ENCODE assay signal across 8 cellular contexts in genomic region chr13:102591988-102592781, GRCh38. TPM values are rescaled to one million over a fixed set of nuclear protein-coding genes. Genes with fewer than 3 reads are reported as not detected.
DNase-seq lines count a peak whose midpoint lies in the region; ATAC-seq and TF ChIP-seq lines count a peak whose summit lies in the region.

No MANE protein-coding gene starts in this region.

- intact Hi-C loops in left cardiac atrium (cut with DNase I) (loop anchor here in 1 of 2 donors (10.0 kb wide), 1 partner anchor 213 kb away; no protein-coding TSS in a partner anchor), posterior vena cava (cut with DNase I) (loop anchor here in 1 of 2 donors (5.0 kb wide), 1 partner anchor 140 kb away; no protein-coding TSS in a partner anchor), upper lobe of right lung (cut with DNase I) (no loop called here)

- H3K4me3 ChIP-seq in H7 (ENCODE audit: insufficient read depth, low read depth, low read length) (peak overlapping the region; percentile 66), MG63 (peak overlapping the region; percentile 55), upper lobe of right lung (peak overlapping the region; percentile 57)

- peak overlapping the region; percentile 98 for H3K27ac Mint-ChIP-seq in activated naive CD8-positive, alpha-beta T cell treated with anti-CD3 and anti-CD28 coated beads, Interleukin-2, amount 50 U/mL, for 24 hours

- DNase-seq in GF-D8 (lab: John Stamatoyannopoulos, UW) (peak; percentile 26), H7 (peak; percentile 69), MG63 (peak; percentile 81), SKM-1 treated with dmso at 0.1 percent for 144 hours (lab: John Stamatoyannopoulos, UW; ENCODE audit: unreplicated experiment) (peak; percentile 55), left cardiac atrium (peak; percentile 84), posterior vena cava (ENCODE audit: low spot score) (peak; percentile 93), upper lobe of right lung (peak; percentile 83)
- peak; percentile 82 for DNase-seq in activated naive CD8-positive, alpha-beta T cell treated with anti-CD3 and anti-CD28 coated beads, Interleukin-2, amount 50 U/mL, for 24 hours

- H3K27ac ChIP-seq in upper lobe of right lung = peak overlapping the region; percentile 69

- TF ChIP-seq CTCF in upper lobe of right lung (IDR thresholded peaks at IDR 0.05) = peak; percentile 61

- H3K9me3 Mint-ChIP-seq in activated naive CD8-positive, alpha-beta T cell treated with anti-CD3 and anti-CD28 coated beads, Interleukin-2, amount 50 U/mL, for 24 hours = no peaks in the 10 kb centered on the region

- peak overlapping the region; percentile 94 for H3K4me3 Mint-ChIP-seq in activated naive CD8-positive, alpha-beta T cell treated with anti-CD3 and anti-CD28 coated beads, Interleukin-2, amount 50 U/mL, for 24 hours

- no peaks in the 10 kb centered on the region for H3K9me3 ChIP-seq in MG63
- H3K9me3 ChIP-seq in upper lobe of right lung = no peaks in the 10 kb centered on the region

- H3K36me3 ChIP-seq in H7 (replicated peaks; ENCODE audit: control insufficient read depth, insufficient read depth, low read length) (no peaks in the 10 kb centered on the region), MG63 (peaks cover 3% of the 10 kb centered on the region; the same call in 1 of the 2 replicates), upper lobe of right lung (no peaks in the 10 kb centered on the region)

- peak; percentile 29 for ATAC-seq in activated naive CD8-positive, alpha-beta T cell treated with anti-CD3 and anti-CD28 coated beads, Interleukin-2, amount 50 U/mL, for 24 hours
- ATAC-seq in left cardiac atrium (peak; percentile 8 to 41), upper lobe of right lung (peak; percentile 36)

- H3K36me3 Mint-ChIP-seq in activated naive CD8-positive, alpha-beta T cell treated with anti-CD3 and anti-CD28 coated beads, Interleukin-2, amount 50 U/mL, for 24 hours (ENCODE audit: low read depth) = no peaks in the 10 kb centered on the region

- H3K27me3 Mint-ChIP-seq in activated naive CD8-positive, alpha-beta T cell treated with anti-CD3 and anti-CD28 coated beads, Interleukin-2, amount 50 U/mL, for 24 hours = no peaks in the 10 kb centered on the region

- H3K4me1 ChIP-seq in upper lobe of right lung = peaks cover 15% of the 10 kb centered on the region

- no peaks in the 10 kb centered on the region for H3K27me3 ChIP-seq in H7 (ENCODE audit: control insufficient read depth, insufficient read depth, low read length)
- no peaks in the 10 kb centered on the region for H3K27me3 ChIP-seq in MG63
- no peaks in the 10 kb centered on the region for H3K27me3 ChIP-seq in upper lobe of right lung

- peaks cover 37% of the 10 kb centered on the region for H3K4me1 Mint-ChIP-seq in activated naive CD8-positive, alpha-beta T cell treated with anti-CD3 and anti-CD28 coated beads, Interleukin-2, amount 50 U/mL, for 24 hours

RNA-seq across cellular contexts. Expression of gene TPP2, which starts 4.6 kb away (rescaled TPM):
- 44.4 and 65.7 TPM in 2 replicates for total RNA-seq in H7 (2014; rRNA removed; shearing (Covaris generic))
- 33.9 and 43.6 TPM in 2 replicates for total RNA-seq in MG63 (2014; rRNA removed; shearing (Covaris generic); ENCODE audit: low replicate concordance)
- total RNA-seq in left cardiac atrium (10 to 100 TPM; 33.0 to 39.1 TPM), posterior vena cava (10 to 100 TPM; 32.7 to 37.2 TPM), upper lobe of right lung (43.4 TPM)

Comparison
In these comparisons a context has a peak if more than half of its experiments do, and no peak if none do; other contexts are left out.
1. Peak in every context shown above with its lines: DNase-seq, ATAC-seq, H3K4me3 ChIP-seq and H3K27ac ChIP-seq.
2. DNase-seq: peak in every context shown above with its lines; median percentile 93 in posterior vena cava; 84 in left cardiac atrium; 83 in upper lobe of right lung; 82 in activated naive CD8-positive, alpha-beta T cell treated with anti-CD3 and anti-CD28 coated beads, Interleukin-2, amount 50 U/mL, for 24 hours; 81 in MG63; 69 in H7; 55 in SKM-1 treated with dmso at 0.1 percent for 144 hours; 26 in GF-D8.